ENCODE assay signal across 18 cellular contexts in genomic region chr15:71496336-71496955, GRCh38.
DNase-seq lines count a peak whose midpoint lies in the region; ATAC-seq, FAIRE-seq and TF ChIP-seq lines count a peak whose summit lies in the region.
"Had no signal": no experiment of that assay in that cellular context is flagged by ENCODE, and none has a peak within 500 bp of the region (broad histone marks: within the 10 kb centered on the region; RNA-seq: fewer than 3 reads in every experiment).

No MANE protein-coding gene starts in this region.

- peak overlapping the region; percentile 72; the same call in 1 of the 2 replicates for H3K23ac ChIP-seq in IMR-90 (ENCODE audit: low read depth, low read length)

- DNase-seq in Daoy (ENCODE audit: low read depth), result peak; percentile 25
- DNase-seq in IMR-90, result peak; percentile 62
- peak; percentile 62 for DNase-seq in bronchial epithelial cell (ENCODE audit: low read depth)
- peak; percentile 25 for DNase-seq in hepatic stellate cell (ENCODE audit: low spot score)
- DNase-seq in MV-4-11 (lab: John Stamatoyannopoulos, UW), result no peak
- DNase-seq in activated CD4-positive, alpha-beta T cell treated with anti-CD3 and anti-CD28 coated beads, Interleukin-2, amount 10 ng/mL, durations not matched to agents 24 days and 14 days, result no peak
- DNase-seq: activated CD8-positive, alpha-beta T cell treated with anti-CD3 and anti-CD28 coated beads, Interleukin-2, amount 10 ng/mL, durations not matched to agents 7 days and 5 days; Calu3; left colon; NCI-H2081 treated with DMSO at 0.1 percent for 48 hours; NCI-H524; OCI-M1; stimulated activated CD4-positive, alpha-beta T cell treated with anti-CD3 and anti-CD28 coated beads, Interleukin-4, amount 100 ng/mL, for 4 hours had no signal

- intact Hi-C loops in IMR-90 (cut with micrococcal nuclease), result no loop called here
- intact Hi-C loops in activated CD4-positive, alpha-beta T cell treated with anti-CD3 and anti-CD28 coated beads, Interleukin-2, amount 10 ng/mL, durations not matched to agents 24 days and 14 days (cut with micrococcal nuclease), result no loop called here

- H3K36me3 Mint-ChIP-seq in activated CD4-positive, alpha-beta T cell treated with anti-CD3 and anti-CD28 coated beads, Interleukin-2, amount 10 ng/mL, durations not matched to agents 24 days and 14 days (ENCODE audit: low read depth), result no peaks in the 10 kb centered on the region

- peak overlapping the region; percentile 56; the same call in 1 of the 3 replicates for H2BK15ac ChIP-seq in IMR-90 (ENCODE audit: low read depth, low read length)

- H2AK9ac ChIP-seq in IMR-90 (replicated peaks; ENCODE audit: low read depth, low read length, poor library complexity), result peak overlapping the region; percentile 29

- ATAC-seq in IMR-90 (ENCODE audit: low read depth), result peak; percentile 88
- ATAC-seq in HG02623 (IDR thresholded peaks at IDR 0.05; ENCODE audit: unreplicated experiment), result no peak
- ATAC-seq in GM21786 (IDR thresholded peaks at IDR 0.05; ENCODE audit: unreplicated experiment), result no peak
- ATAC-seq: activated CD8-positive, alpha-beta T cell treated with anti-CD3 and anti-CD28 coated beads, Interleukin-2, amount 10 ng/mL, durations not matched to agents 7 days and 5 days; left colon had no signal

- H3K9me3 Mint-ChIP-seq in activated CD4-positive, alpha-beta T cell treated with anti-CD3 and anti-CD28 coated beads, Interleukin-2, amount 10 ng/mL, durations not matched to agents 24 days and 14 days, result peaks cover 9% of the 10 kb centered on the region

- peaks cover 11% of the 10 kb centered on the region for H3K4me1 ChIP-seq in IMR-90 (ENCODE audit: control insufficient read depth, insufficient read depth, low read length)

- H4K91ac ChIP-seq in IMR-90 (ENCODE audit: insufficient read depth, low read depth, low read length), result peak overlapping the region; percentile 21

- H3K27ac ChIP-seq in IMR-90 (ENCODE audit: insufficient read depth, low read length), result no peak overlapping the region; the same call in 1 of the 2 replicates
- H3K27ac ChIP-seq: skin epidermis had no signal

- H3K4me2 ChIP-seq in IMR-90 (ENCODE audit: low read depth, low read length), result no peak overlapping the region

- no peak for TF ChIP-seq POLR2A in IMR-90 (IDR thresholded peaks at IDR 0.05; ENCODE audit: low read depth, low read length)

- H4K8ac ChIP-seq in IMR-90 (ENCODE audit: low read depth in 2 of 2, low read length in 2 of 2), result peak overlapping the region in 1 of 2 experiments; percentile 71; a peak in 1 of 4 replicates

- no peak overlapping the region for H3K27ac Mint-ChIP-seq in activated CD4-positive, alpha-beta T cell treated with anti-CD3 and anti-CD28 coated beads, Interleukin-2, amount 10 ng/mL, durations not matched to agents 24 days and 14 days
- H3K27ac Mint-ChIP-seq: activated CD8-positive, alpha-beta T cell treated with anti-CD3 and anti-CD28 coated beads, Interleukin-2, amount 10 ng/mL, durations not matched to agents 7 days and 5 days; B cell had no signal

- no CpG with 5 or more reads among the region's 4 CpGs for WGBS in IMR-90 (ENCODE audit: extremely low coverage in 2 of 2, insufficient read length in 1 of 2), 2 experiments

- H3K36me3 ChIP-seq in IMR-90 (ENCODE audit: control insufficient read depth, insufficient read depth, low read length), result no peaks in the 10 kb centered on the region; the same call in 1 of the 2 replicates
- H3K36me3 ChIP-seq in bronchial epithelial cell (ENCODE audit: control insufficient read depth, insufficient read depth, low read length), result no peaks in the 10 kb centered on the region

- peak overlapping the region; percentile 88 for H3K14ac ChIP-seq in IMR-90 (replicated peaks; ENCODE audit: low read depth, low read length)

- no TSS peak for BruUV-seq in IMR-90 (replicated peaks; lab: Mats Ljungman, UMichigan)

- TF ChIP-seq RAD21 in IMR-90 (IDR thresholded peaks at IDR 0.05; ENCODE audit: low read length), result no peak

- no peak overlapping the region for H3K9ac ChIP-seq in IMR-90 (ENCODE audit: low read depth, low read length)

- TF ChIP-seq CTCF in IMR-90 (conservative IDR thresholded peaks at IDR 0.05; ENCODE audit: low read depth, low read length) (no peak), bronchial epithelial cell (IDR thresholded peaks at IDR 0.05; ENCODE audit: insufficient read depth, low read length, severe bottlenecking) (no peak)

- H4K20me1 ChIP-seq in IMR-90 (ENCODE audit: insufficient read depth, low read length), result peaks cover 3% of the 10 kb centered on the region; the same call in 1 of the 2 replicates

- peaks cover 9% of the 10 kb centered on the region for H3K27me3 Mint-ChIP-seq in activated CD4-positive, alpha-beta T cell treated with anti-CD3 and anti-CD28 coated beads, Interleukin-2, amount 10 ng/mL, durations not matched to agents 24 days and 14 days

- in situ Hi-C loops in IMR-90 (cut with MboI; ENCODE audit: low sequenced_read_pairs), result no loop called here

- dilution Hi-C loops in IMR-90 (cut with HindIII; ENCODE audit: low sequenced_read_pairs, unreplicated experiment), result no loop called here

- H3K4me3 ChIP-seq in IMR-90 (ENCODE audit: insufficient read depth, low read depth, low read length), result no peak overlapping the region
- no peak overlapping the region for H3K4me3 ChIP-seq in bronchial epithelial cell (ENCODE audit: low read depth, low read length)
- H3K4me3 ChIP-seq: skin epidermis had no signal

- H3K27me3 ChIP-seq in IMR-90 (ENCODE audit: control insufficient read depth, insufficient read depth, low read length) (no peaks in the 10 kb centered on the region), bronchial epithelial cell (ENCODE audit: control insufficient read depth, insufficient read depth, low read length) (no peaks in the 10 kb centered on the region)

- H3K79me1 ChIP-seq in IMR-90 (ENCODE audit: low read depth in 1 of 2, low read length in 2 of 2), result peaks cover 0 to 13% of the 10 kb centered on the region in 2 experiments; a peak in 1 of 4 replicates

- FAIRE-seq in bronchial epithelial cell (lab: Jason Lieb, UNC), result no peak
- FAIRE-seq: HepG2 had no signal

- no peaks in the 10 kb centered on the region for H3K4me1 Mint-ChIP-seq in activated CD4-positive, alpha-beta T cell treated with anti-CD3 and anti-CD28 coated beads, Interleukin-2, amount 10 ng/mL, durations not matched to agents 24 days and 14 days
- H3K4me1 Mint-ChIP-seq: B cell had no signal

- peak overlapping the region; percentile 78 for H2AFZ ChIP-seq in IMR-90 (replicated peaks; ENCODE audit: low read length, poor library complexity)

- CTCF ChIA-PET in IMR-90 (lab: Yijun Ruan, JAX), result interaction anchor here (0.9 kb wide), 1 partner anchor 13 kb away, joined by 3 read pairs; no protein-coding TSS in a partner anchor

- H3K9me3 ChIP-seq in IMR-90 (ENCODE audit: control insufficient read depth, insufficient read depth, low read length), result no peaks in the 10 kb centered on the region

- H3K9me1 ChIP-seq in IMR-90 (ENCODE audit: insufficient read depth, low read length), result peaks cover 11% of the 10 kb centered on the region

- POLR2A ChIA-PET in IMR-90 (lab: Charles Lee; ENCODE audit: unreplicated experiment), result no interaction called here

- peak overlapping the region; percentile 74 for H2BK120ac ChIP-seq in IMR-90 (ENCODE audit: low read depth, low read length)

- peak overlapping the region; percentile 38 for H2BK5ac ChIP-seq in IMR-90 (ENCODE audit: low read depth, low read length, poor library complexity, severe bottlenecking)

- H3K56ac ChIP-seq in IMR-90 (ENCODE audit: extremely low read depth, insufficient read depth, low read length), result no peak overlapping the region

- H3K4ac ChIP-seq in IMR-90 (ENCODE audit: low read depth, low read length), result peak overlapping the region; percentile 84

- H3K4me3 Mint-ChIP-seq in activated CD4-positive, alpha-beta T cell treated with anti-CD3 and anti-CD28 coated beads, Interleukin-2, amount 10 ng/mL, durations not matched to agents 24 days and 14 days, result no peak overlapping the region
- H3K4me3 Mint-ChIP-seq: activated CD8-positive, alpha-beta T cell treated with anti-CD3 and anti-CD28 coated beads, Interleukin-2, amount 10 ng/mL, durations not matched to agents 7 days and 5 days; B cell had no signal

- 0 out of 2 replicates have a peak overlapping the region, but pooled peaks have one; percentile 26 for H3K18ac ChIP-seq in IMR-90 (ENCODE audit: low read depth, low read length)

- H4K5ac ChIP-seq in IMR-90 (ENCODE audit: low read depth, low read length), result no peak overlapping the region

- peak overlapping the region; percentile 84 for H2BK20ac ChIP-seq in IMR-90 (ENCODE audit: low read depth, low read length)

- H2AK5ac ChIP-seq in IMR-90 (ENCODE audit: low read depth, low read length), result peak overlapping the region; percentile 52

TF ChIP-seq in IMR-90, 13 proteins besides CTCF, POLR2A, EP300 and RAD21:
- no peak for TF ChIP-seq CEBPB (IDR thresholded peaks at IDR 0.05; ENCODE audit: low read depth, low read length)

Comparison
In these comparisons a context has a peak if more than half of its experiments do, and no peak if none do; other contexts are left out.
1. DNase-seq: peak in Daoy (single experiment), IMR-90 (single experiment), bronchial epithelial cell (single experiment) and hepatic stellate cell (single experiment); none in MV-4-11 (single experiment) and activated CD4-positive, alpha-beta T cell treated with anti-CD3 and anti-CD28 coated beads, Interleukin-2, amount 10 ng/mL, durations not matched to agents 24 days and 14 days (single experiment).